In genomic region chr1:233489436-233489835, GRCh38 we compare ENCODE assay signal across 9 cellular contexts.
"Had no signal": no experiment of that assay in that cellular context is flagged by ENCODE, and none has a peak within 500 bp of the region (broad histone marks: within the 10 kb centered on the region; RNA-seq: fewer than 3 reads in every experiment).

No MANE protein-coding gene starts in this region.

- H3K36me3 ChIP-seq: HAP-1 had no signal

- ATAC-seq: HCT116, HepG2 had no signal

- H3K4me3 Mint-ChIP-seq: HFFc6, IgD-negative memory B cell had no signal

- H3K9me3 ChIP-seq: HAP-1 had no signal

- H3K4me1 ChIP-seq: HAP-1 had no signal

- DNase-seq: GOT3, H7, HFFc6, KBM-7 had no signal

- H3K4me3 ChIP-seq: HAP-1 had no signal

- H3K27ac Mint-ChIP-seq: HFFc6, IgD-negative memory B cell had no signal

- H3K27ac ChIP-seq: HL-60 had no signal
